In genomic region chr7:44811093-44811492, GRCh38 we compare ENCODE assay signal across 21 cellular contexts. TPM values are rescaled to one million over a fixed set of nuclear protein-coding genes. Genes with fewer than 3 reads are reported as not detected.
DNase-seq lines count a peak whose midpoint lies in the region; ATAC-seq, FAIRE-seq and TF ChIP-seq lines count a peak whose summit lies in the region.
"Had no signal": no experiment of that assay in that cellular context is flagged by ENCODE, and none has a peak within 500 bp of the region (broad histone marks: within the 10 kb centered on the region; RNA-seq: fewer than 3 reads in every experiment).

No MANE protein-coding gene starts in this region.

- POLR2A ChIA-PET in RWPE1 (lab: Yijun Ruan, JAX; ENCODE audit: low non-redundant PET), result no interaction called here

- FAIRE-seq in H54 (lab: Jason Lieb, UNC), result peak; percentile 89
- FAIRE-seq: RCC 7860 had no signal

- no peak overlapping the region for H3K27ac ChIP-seq in RWPE1
- H3K27ac ChIP-seq: esophagus squamous epithelium, neural progenitor cell, SK-N-MC, skin epidermis had no signal

- no peak for TF ChIP-seq CTCF in RWPE1 (conservative IDR thresholded peaks at IDR 0.05; ENCODE audit: low read depth)

- TF ChIP-seq POLR2A in H54 (IDR thresholded peaks at IDR 0.05; ENCODE audit: low read depth, low read length), result no peak

- CTCF ChIA-PET in RWPE1 (lab: Yijun Ruan, JAX), result no interaction called here

- DNase-seq in H54 (ENCODE audit: insufficient read length, low spot score) (no peak), RWPE1 (ENCODE audit: low spot score) (peak; percentile 34), putamen (ENCODE audit: low spot score) (peak; percentile 14), NCI-H146 (lab: John Stamatoyannopoulos, UW) (no peak)
- DNase-seq: activated CD4-positive, CD25-positive, alpha-beta regulatory T cell; activated CD8-positive, alpha-beta T cell treated with anti-CD3 and anti-CD28 coated beads for 36 hours; activated naive CD4-positive, alpha-beta T cell; esophagus squamous epithelium; IMR-90; left ventricle myocardium superior; NCI-H1694 treated with DMSO at 0.1 percent for 48 hours; NCI-H2227 treated with DMSO at 0.1 percent for 48 hours; stimulated activated naive CD8-positive, alpha-beta T cell treated with anti-CD3 and anti-CD28 coated beads, Interleukin-15, Interleukin-2, amounts not matched to agents 100 U/mL and 50 U/mL, for 24 hours; T-helper 9 cell had no signal

- ATAC-seq in esophagus mucosa, result peak; percentile 65
- no peak for ATAC-seq in HG02852 (IDR thresholded peaks at IDR 0.05; ENCODE audit: unreplicated experiment)
- no peak for ATAC-seq in HG02870 (IDR thresholded peaks at IDR 0.05; ENCODE audit: unreplicated experiment)
- ATAC-seq: activated CD8-positive, alpha-beta T cell treated with anti-CD3 and anti-CD28 coated beads for 36 hours; left ventricle myocardium superior; stimulated activated naive CD8-positive, alpha-beta T cell treated with anti-CD3 and anti-CD28 coated beads, Interleukin-15, Interleukin-2, amounts not matched to agents 100 U/mL and 50 U/mL, for 24 hours had no signal

RNA-seq across cellular contexts. Expression of gene PPIA, which starts 14.6 kb away (rescaled TPM):
- total RNA-seq in esophagus mucosa, result 2,087 TPM

RNA-seq across cellular contexts. Expression of gene H2AZ2, which starts 36.8 kb away (rescaled TPM):
- total RNA-seq in esophagus mucosa, result 87.6 TPM

Comparison
In these comparisons a context has a peak if more than half of its experiments do, and no peak if none do; other contexts are left out.
1. DNase-seq: peak in RWPE1 (single experiment) and putamen (single experiment); none in H54 (single experiment) and NCI-H146 (single experiment).